In genomic region chr5:132019857-132020555, GRCh38 we compare ENCODE assay signal across 9 cellular contexts. TPM values are rescaled to one million over a fixed set of nuclear protein-coding genes. Genes with fewer than 3 reads are reported as not detected.
DNase-seq lines count a peak whose midpoint lies in the region; ATAC-seq and TF ChIP-seq lines count a peak whose summit lies in the region.
"Had no signal": no experiment of that assay in that cellular context is flagged by ENCODE, and none has a peak within 500 bp of the region (broad histone marks: within the 10 kb centered on the region; RNA-seq: fewer than 3 reads in every experiment).

No MANE protein-coding gene starts in this region.

- H3K4me3 Mint-ChIP-seq in activated CD4-positive, alpha-beta memory T cell treated with anti-CD3 and anti-CD28 coated beads for 36 hours, result peak overlapping the region; percentile 11
- no peak overlapping the region for H3K4me3 Mint-ChIP-seq in progenitor cell of endocrine pancreas (ENCODE audit: low read depth)
- no peak overlapping the region for H3K4me3 Mint-ChIP-seq in mesothelial cell of epicardium

- H3K4me1 Mint-ChIP-seq in activated CD4-positive, alpha-beta memory T cell treated with anti-CD3 and anti-CD28 coated beads for 36 hours (ENCODE audit: low read depth), result peaks cover 52% of the 10 kb centered on the region
- H3K4me1 Mint-ChIP-seq in progenitor cell of endocrine pancreas (ENCODE audit: low read depth) (no peaks in the 10 kb centered on the region), mesothelial cell of epicardium (no peaks in the 10 kb centered on the region)

- TF ChIP-seq CTCF in progenitor cell of endocrine pancreas (IDR thresholded peaks at IDR 0.05; ENCODE audit: unreplicated experiment) (no peak), mesothelial cell of epicardium (IDR thresholded peaks at IDR 0.05; ENCODE audit: unreplicated experiment) (no peak)

- POLR2A ChIA-PET in activated CD4-positive, alpha-beta memory T cell treated with anti-CD3 and anti-CD28 coated beads for 36 hours (lab: Charles Lee), result interaction anchor here (0.6 to 1.9 kb wide), 3 partner anchors 63 to 223 kb away, joined by 3 to 4 read pairs (median 3); partner anchors contain the start of gene FNIP1

- intact Hi-C loops in activated CD4-positive, alpha-beta memory T cell treated with anti-CD3 and anti-CD28 coated beads for 36 hours (cut with micrococcal nuclease), result loop anchor here (1.0 to 10.0 kb wide), 13 partner anchors 8 to 765 kb away; partner anchors contain the start of genes FNIP1 and RAPGEF6

- H3K27me3 Mint-ChIP-seq in activated CD4-positive, alpha-beta memory T cell treated with anti-CD3 and anti-CD28 coated beads for 36 hours, result peaks cover 22% of the 10 kb centered on the region
- peaks cover 55% of the 10 kb centered on the region for H3K27me3 Mint-ChIP-seq in progenitor cell of endocrine pancreas
- peaks cover 75% of the 10 kb centered on the region for H3K27me3 Mint-ChIP-seq in mesothelial cell of epicardium (ENCODE audit: low read depth)

- no peaks in the 10 kb centered on the region for H3K36me3 Mint-ChIP-seq in activated CD4-positive, alpha-beta memory T cell treated with anti-CD3 and anti-CD28 coated beads for 36 hours
- H3K36me3 Mint-ChIP-seq in progenitor cell of endocrine pancreas (ENCODE audit: insufficient read depth), result no peaks in the 10 kb centered on the region
- H3K36me3 Mint-ChIP-seq in mesothelial cell of epicardium, result no peaks in the 10 kb centered on the region

- in situ Hi-C loops in G401 (cut with HindIII; ENCODE audit: low sequenced_read_pairs), result no loop called here

- ATAC-seq in GM18907 (IDR thresholded peaks at IDR 0.05; ENCODE audit: unreplicated experiment), result peak; percentile 99
- ATAC-seq in HG03039 (IDR thresholded peaks at IDR 0.05; ENCODE audit: unreplicated experiment), result peak; percentile 98
- ATAC-seq: HCT116 had no signal

- H3K9me3 Mint-ChIP-seq in activated CD4-positive, alpha-beta memory T cell treated with anti-CD3 and anti-CD28 coated beads for 36 hours, result no peaks in the 10 kb centered on the region
- H3K9me3 Mint-ChIP-seq in progenitor cell of endocrine pancreas (ENCODE audit: low read depth), result no peaks in the 10 kb centered on the region
- H3K9me3 Mint-ChIP-seq in mesothelial cell of epicardium, result no peaks in the 10 kb centered on the region

- H3K27ac Mint-ChIP-seq in activated CD4-positive, alpha-beta memory T cell treated with anti-CD3 and anti-CD28 coated beads for 36 hours, result peak overlapping the region; percentile 90
- H3K27ac Mint-ChIP-seq in progenitor cell of endocrine pancreas, result no peak overlapping the region
- no peak overlapping the region for H3K27ac Mint-ChIP-seq in mesothelial cell of epicardium

- DNase-seq in activated CD4-positive, alpha-beta memory T cell treated with anti-CD3 and anti-CD28 coated beads for 36 hours, result peak; percentile 91
- peak; percentile 50 for DNase-seq in stimulated activated CD4-positive, alpha-beta T cell treated with anti-CD3 and anti-CD28 coated beads, Interleukin-12 subunit alpha, Interleukin-12 subunit beta, amount 100 ng/mL, for 4 hours
- DNase-seq in progenitor cell of endocrine pancreas (ENCODE audit: low spot score, unreplicated experiment) (no peak), G401 (ENCODE audit: low spot score) (no peak), mesothelial cell of epicardium (ENCODE audit: low spot score in 2 of 2, unreplicated experiment in 2 of 2) (no peak), NCI-H128 (lab: John Stamatoyannopoulos, UW; ENCODE audit: unreplicated experiment) (no peak)

- CTCF ChIA-PET in activated CD4-positive, alpha-beta memory T cell treated with anti-CD3 and anti-CD28 coated beads for 36 hours (lab: Charles Lee), result interaction anchor here (0.8 to 2.0 kb wide), 7 partner anchors 9 to 43 kb away, joined by 3 to 10 read pairs (median 4); partner anchors contain the start of gene ACSL6

RNA-seq across cellular contexts. Expression of gene ACSL6, which starts 8.5 kb away (rescaled TPM):
- total RNA-seq in activated CD4-positive, alpha-beta memory T cell treated with anti-CD3 and anti-CD28 coated beads for 36 hours, result 1 to 10 TPM; 5.6 to 6.0 TPM
- 0.19 and 0.36 TPM in 2 replicates for total RNA-seq in progenitor cell of endocrine pancreas
- 7.3 TPM in 1 of 2 replicates, not detected in the other for total RNA-seq in G401 (2014; rRNA removed; shearing (Covaris generic))
- not detected in 3 replicates for total RNA-seq in mesothelial cell of epicardium

RNA-seq across cellular contexts. Expression of gene IL3, which starts 40.4 kb away (rescaled TPM):
- total RNA-seq in activated CD4-positive, alpha-beta memory T cell treated with anti-CD3 and anti-CD28 coated beads for 36 hours, result 10 to 100 TPM; 23.1 to 23.3 TPM
- total RNA-seq in progenitor cell of endocrine pancreas (not detected in 2 replicates), mesothelial cell of epicardium (not detected in 3 replicates)
- total RNA-seq in G401 (2014; rRNA removed; shearing (Covaris generic)), result not detected in 2 replicates

RNA-seq across cellular contexts. Expression of gene CSF2, which starts 53.6 kb away (rescaled TPM):
- 100 to 1,000 TPM; 125 to 128 TPM for total RNA-seq in activated CD4-positive, alpha-beta memory T cell treated with anti-CD3 and anti-CD28 coated beads for 36 hours
- total RNA-seq in progenitor cell of endocrine pancreas (not detected in 2 replicates), mesothelial cell of epicardium (not detected in 3 replicates)
- total RNA-seq in G401 (2014; rRNA removed; shearing (Covaris generic)), result not detected in 2 replicates

Comparison
In these comparisons a context has a peak if more than half of its experiments do, and no peak if none do; other contexts are left out.
1. DNase-seq: peak in activated CD4-positive, alpha-beta memory T cell treated with anti-CD3 and anti-CD28 coated beads for 36 hours (single experiment) and stimulated activated CD4-positive, alpha-beta T cell treated with anti-CD3 and anti-CD28 coated beads, Interleukin-12 subunit alpha, Interleukin-12 subunit beta, amount 100 ng/mL, for 4 hours (single experiment); none in progenitor cell of endocrine pancreas (single experiment), G401 (single experiment), mesothelial cell of epicardium (0 of 2) and NCI-H128 (single experiment).
2. RNA of gene IL3, which starts 40.4 kb away (total RNA-seq): 23.1 to 23.3 TPM in activated CD4-positive, alpha-beta memory T cell treated with anti-CD3 and anti-CD28 coated beads for 36 hours; not detected in progenitor cell of endocrine pancreas, not detected in G401 and not detected in mesothelial cell of epicardium; every median in the first group is over 10 times any median in the second.
3. RNA of gene CSF2, which starts 53.6 kb away (total RNA-seq): 125 to 128 TPM in activated CD4-positive, alpha-beta memory T cell treated with anti-CD3 and anti-CD28 coated beads for 36 hours; not detected in progenitor cell of endocrine pancreas, not detected in G401 and not detected in mesothelial cell of epicardium; every median in the first group is over 100 times any median in the second.